19 cellular contexts compared by ENCODE assay signal in genomic region chr17:67492251-67492740, GRCh38.
A peak's percentile ranks its signal among the peaks of the same experiment; 100 is the strongest.
DNase-seq lines count a peak whose midpoint lies in the region; ATAC-seq and TF ChIP-seq lines count a peak whose summit lies in the region.
"Had no signal": no experiment of that assay in that cellular context is flagged by ENCODE, and none has a peak within 500 bp of the region (broad histone marks: within the 10 kb centered on the region; RNA-seq: fewer than 3 reads in every experiment).

No MANE protein-coding gene starts in this region.

- CTCF ChIA-PET in naive thymus-derived CD4-positive, alpha-beta T cell (lab: Charles Lee) = no interaction called here
- CTCF ChIA-PET in MCF 10A (lab: Yijun Ruan, JAX) = interaction anchor here (0.7 kb wide), 1 partner anchor 109 kb away, joined by 3 read pairs; no protein-coding TSS in a partner anchor

- H3K9me3 ChIP-seq in right atrium auricular region (no peaks in the 10 kb centered on the region), body of pancreas (no peaks in the 10 kb centered on the region)
- H3K9me3 ChIP-seq in naive thymus-derived CD4-positive, alpha-beta T cell (ENCODE audit: control insufficient read depth in 2 of 3, low read length in 3 of 3) = no peaks in the 10 kb centered on the region

- POLR2A ChIA-PET in naive thymus-derived CD4-positive, alpha-beta T cell (lab: Charles Lee) = interaction anchor here (1.1 to 1.6 kb wide), 2 partner anchors 9 to 10 kb away, joined by 3 to 4 read pairs; no protein-coding TSS in a partner anchor
- POLR2A ChIA-PET in MCF 10A (lab: Yijun Ruan, JAX) = no interaction called here

- H3K27ac Mint-ChIP-seq in naive thymus-derived CD4-positive, alpha-beta T cell = peak overlapping the region; percentile 9 to 86 (median 67)
- no peak overlapping the region for H3K27ac Mint-ChIP-seq in MCF 10A (ENCODE audit: low read depth, unreplicated experiment)
- H3K27ac Mint-ChIP-seq: activated T-helper 2 cell treated with anti-CD3 and anti-CD28 coated beads, Interferon-gamma antibody, Interleukin-2, Interleukin-4, amounts not matched to agents 10 μg/mL and 5 μg/mL and 100 μg/mL, durations not matched to agents 14 hours and 24 hours and 36 hours; B cell had no signal

- H3K36me3 Mint-ChIP-seq in naive thymus-derived CD4-positive, alpha-beta T cell = peaks cover 0 to 28% (median 9%) of the 10 kb centered on the region in 5 donors
- H3K36me3 Mint-ChIP-seq in MCF 10A (ENCODE audit: insufficient read depth, unreplicated experiment) = peaks cover 5% of the 10 kb centered on the region

- WGBS in body of pancreas, 2 donors = 76 to 83% methylated on average over 5 of the region's 5 CpGs

- H3K27me3 ChIP-seq in right atrium auricular region (no peaks in the 10 kb centered on the region), body of pancreas (no peaks in the 10 kb centered on the region)
- H3K27me3 ChIP-seq in naive thymus-derived CD4-positive, alpha-beta T cell (ENCODE audit: control insufficient read depth in 2 of 2, insufficient read depth in 2 of 2, low read length in 2 of 2) = no peaks in the 10 kb centered on the region
- H3K27me3 ChIP-seq: cardiac muscle cell had no signal

- H3K36me3 ChIP-seq in right atrium auricular region = no peaks in the 10 kb centered on the region
- H3K36me3 ChIP-seq in body of pancreas (replicated peaks in 1 of 2; ENCODE audit: insufficient read depth in 1 of 2, low read depth in 2 of 2) = no peaks in the 10 kb centered on the region
- H3K36me3 ChIP-seq in naive thymus-derived CD4-positive, alpha-beta T cell (ENCODE audit: control insufficient read depth in 2 of 3, insufficient read depth in 3 of 3, low read length in 3 of 3) = peaks cover 0 to 6% (median 0%) of the 10 kb centered on the region in 3 experiments
- H3K36me3 ChIP-seq: cardiac muscle cell had no signal

- peak overlapping the region in 1 of 2 donors; percentile 0 for H3K4me3 ChIP-seq in right atrium auricular region
- H3K4me3 ChIP-seq in body of pancreas = no peak overlapping the region
- H3K4me3 ChIP-seq in naive thymus-derived CD4-positive, alpha-beta T cell (ENCODE audit: low read length) = no peak overlapping the region
- H3K4me3 ChIP-seq: cardiac muscle cell had no signal

- no peak for ATAC-seq in body of pancreas
- no peak for ATAC-seq in naive thymus-derived CD4-positive, alpha-beta T cell

- peaks cover 0 to 4% (median 0%) of the 10 kb centered on the region in 11 donors for H3K9me3 Mint-ChIP-seq in naive thymus-derived CD4-positive, alpha-beta T cell
- no peaks in the 10 kb centered on the region for H3K9me3 Mint-ChIP-seq in MCF 10A (ENCODE audit: unreplicated experiment)
- H3K9me3 Mint-ChIP-seq: activated T-helper 2 cell treated with anti-CD3 and anti-CD28 coated beads, Interferon-gamma antibody, Interleukin-2, Interleukin-4, amounts not matched to agents 10 μg/mL and 5 μg/mL and 100 μg/mL, durations not matched to agents 14 hours and 24 hours and 36 hours had no signal

- H3K27me3 Mint-ChIP-seq in naive thymus-derived CD4-positive, alpha-beta T cell = no peaks in the 10 kb centered on the region
- H3K27me3 Mint-ChIP-seq in MCF 10A (ENCODE audit: insufficient read depth, unreplicated experiment) = no peaks in the 10 kb centered on the region
- H3K27me3 Mint-ChIP-seq: B cell had no signal

- no TSS peak for BruUV-seq in MCF 10A (replicated peaks; lab: Mats Ljungman, UMichigan)

- no peak for TF ChIP-seq CTCF in right atrium auricular region (IDR thresholded peaks at IDR 0.05)
- no peak for TF ChIP-seq CTCF in body of pancreas (IDR thresholded peaks at IDR 0.05)
- no peak for TF ChIP-seq CTCF in MCF 10A (IDR thresholded peaks at IDR 0.05; ENCODE audit: unreplicated experiment)

- H3K4me3 Mint-ChIP-seq in naive thymus-derived CD4-positive, alpha-beta T cell = peak overlapping the region in 5 of 10 donors; percentile 10 to 40 (median 28)
- no peak overlapping the region for H3K4me3 Mint-ChIP-seq in MCF 10A (ENCODE audit: unreplicated experiment)
- H3K4me3 Mint-ChIP-seq: B cell had no signal

- H3K4me1 Mint-ChIP-seq in naive thymus-derived CD4-positive, alpha-beta T cell = peaks cover 15 to 77% (median 66%) of the 10 kb centered on the region in 7 donors
- peaks cover 10% of the 10 kb centered on the region for H3K4me1 Mint-ChIP-seq in MCF 10A (ENCODE audit: insufficient read depth, unreplicated experiment)

- intact Hi-C loops in cardiac septum (cut with DNase I) (no loop called here), body of pancreas (cut with DNase I) (no loop called here), MCF 10A (cut with micrococcal nuclease) (no loop called here)
- intact Hi-C loops in naive thymus-derived CD4-positive, alpha-beta T cell (cut with micrococcal nuclease) = no loop called here

- TF ChIP-seq POLR2A in body of pancreas (IDR thresholded peaks at IDR 0.05) = no peak

- H3K4me1 ChIP-seq in right atrium auricular region (peaks cover 0 to 46% of the 10 kb centered on the region in 2 donors), body of pancreas (peaks cover 29% of the 10 kb centered on the region)
- H3K4me1 ChIP-seq in naive thymus-derived CD4-positive, alpha-beta T cell (ENCODE audit: control insufficient read depth in 2 of 2, insufficient read depth in 2 of 2, low read length in 2 of 2) = peaks cover 11 to 48% of the 10 kb centered on the region in 2 donors

- DNase-seq in right atrium auricular region (ENCODE audit: low spot score) (no peak), cardiac septum (ENCODE audit: low spot score) (no peak), body of pancreas (no peak), NCI-H524 treated with DMSO at 0.1 percent for 48 hours (lab: John Stamatoyannopoulos, UW) (no peak), MCF 10A (ENCODE audit: unreplicated experiment) (no peak)
- DNase-seq in naive thymus-derived CD4-positive, alpha-beta T cell = no peak
- DNase-seq in stimulated activated CD8-positive, alpha-beta memory T cell treated with anti-CD3 and anti-CD28 coated beads, Interleukin-4, amount 100 ng/mL, for 48 hours = no peak
- DNase-seq in stimulated activated CD4-positive, alpha-beta T cell treated with anti-CD3 and anti-CD28 coated beads, Interleukin-4, amount 100 ng/mL, for 1 hour = no peak
- DNase-seq: activated CD4-positive, alpha-beta T cell treated with anti-CD3 and anti-CD28 coated beads for 1 hour; EL; erythroblast; mammary epithelial cell; NCI-H1092 treated with DMSO at 0.1 percent for 48 hours; OCI-M1; stimulated activated CD4-positive, alpha-beta T cell treated with anti-CD3 and anti-CD28 coated beads, Interleukin-15, amount 100 ng/mL, for 24 hours; SW 1271 had no signal

- peak overlapping the region; percentile 36 to 82 for H3K27ac ChIP-seq in right atrium auricular region
- peak overlapping the region in 3 of 4 donors; percentile 84 to 94 (median 85) for H3K27ac ChIP-seq in body of pancreas
- no peak overlapping the region for H3K27ac ChIP-seq in naive thymus-derived CD4-positive, alpha-beta T cell (ENCODE audit: low read depth, low read length)
- H3K27ac ChIP-seq: cardiac muscle cell had no signal
